ENCODE assay signal across 1 cellular context in the genomic region with DNA sequence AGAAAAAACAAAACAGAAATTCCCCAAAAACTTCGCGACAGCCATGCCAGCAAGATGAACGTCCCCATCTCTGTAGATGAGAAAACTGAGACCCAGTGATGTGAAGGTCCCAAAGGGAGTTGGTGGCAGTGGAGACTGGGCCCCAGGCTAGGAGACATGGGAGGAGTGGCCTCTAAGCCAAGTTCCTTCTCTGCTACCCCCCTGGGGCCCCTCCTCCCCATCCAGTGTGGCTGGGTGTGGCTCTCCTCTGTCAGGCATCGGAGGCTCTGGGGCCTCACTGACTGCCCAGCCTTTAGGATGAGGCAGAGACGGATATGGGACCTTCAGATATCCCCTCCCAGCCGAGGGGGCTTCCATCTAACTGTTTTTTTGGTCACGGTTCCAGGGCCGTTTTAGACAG.
TF ChIP-seq lines count a peak whose summit lies in the region.

No MANE protein-coding gene starts in this region.

TF ChIP-seq in K562, 482 proteins besides CTCF, POLR2A, EP300 and RAD21 (continued from another document):
- TF ChIP-seq, protein P1, sequence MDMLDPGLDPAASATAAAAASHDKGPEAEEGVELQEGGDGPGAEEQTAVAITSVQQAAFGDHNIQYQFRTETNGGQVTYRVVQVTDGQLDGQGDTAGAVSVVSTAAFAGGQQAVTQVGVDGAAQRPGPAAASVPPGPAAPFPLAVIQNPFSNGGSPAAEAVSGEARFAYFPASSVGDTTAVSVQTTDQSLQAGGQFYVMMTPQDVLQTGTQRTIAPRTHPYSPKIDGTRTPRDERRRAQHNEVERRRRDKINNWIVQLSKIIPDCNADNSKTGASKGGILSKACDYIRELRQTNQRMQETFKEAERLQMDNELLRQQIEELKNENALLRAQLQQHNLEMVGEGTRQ (CRISPR knock-in tag; IDR thresholded peaks at IDR 0.05), result no peak
TF ChIP-seq in K562: peak in this region for 6.
